Comparison of ENCODE assay signal across 9 cellular contexts in genomic region chr1:22712502-22713271, GRCh38. TPM values are rescaled to one million over a fixed set of nuclear protein-coding genes. Genes with fewer than 3 reads are reported as not detected.
DNase-seq lines count a peak whose midpoint lies in the region; ATAC-seq, FAIRE-seq and TF ChIP-seq lines count a peak whose summit lies in the region.
"Had no signal": no experiment of that assay in that cellular context is flagged by ENCODE, and none has a peak within 500 bp of the region (broad histone marks: within the 10 kb centered on the region; RNA-seq: fewer than 3 reads in every experiment).

No MANE protein-coding gene starts in this region.

- H4K20me1 ChIP-seq in IMR-90 (ENCODE audit: insufficient read depth, low read length): peaks cover 51% of the 10 kb centered on the region
- peaks cover 46% of the 10 kb centered on the region for H4K20me1 ChIP-seq in K562 (replicated peaks; ENCODE audit: control insufficient read depth, insufficient read depth, low read length)

- no peak for FAIRE-seq in K562 (lab: Jason Lieb, UNC)

- H3K4me1 ChIP-seq in IMR-90 (ENCODE audit: control insufficient read depth, insufficient read depth, low read length) (peaks cover 17% of the 10 kb centered on the region), K562 (replicated peaks in 1 of 2; ENCODE audit: control insufficient read depth in 2 of 2, insufficient read depth in 2 of 2, low read length in 2 of 2) (peaks cover 0 to 29% of the 10 kb centered on the region in 2 experiments; a peak in 4 of 5 replicates), aorta (ENCODE audit: control insufficient read depth in 1 of 2, insufficient read depth in 2 of 2, low read length in 2 of 2) (no peaks in the 10 kb centered on the region)

- H3K4me3 ChIP-seq in IMR-90 (ENCODE audit: insufficient read depth, low read depth, low read length): peak overlapping the region; percentile 70
- no peak overlapping the region for H3K4me3 ChIP-seq in K562
- H3K4me3 ChIP-seq in aorta (ENCODE audit: low read length in 2 of 2): no peak overlapping the region

- ATAC-seq in IMR-90 (ENCODE audit: low read depth): peak; percentile 37
- no peak for ATAC-seq in K562
- no peak for ATAC-seq in GM18502 (IDR thresholded peaks at IDR 0.05; ENCODE audit: poor library complexity, unreplicated experiment)
- no peak for ATAC-seq in aorta (ENCODE audit: low FRiP score)

- H3K4me3 Mint-ChIP-seq in osteocyte (ENCODE audit: unreplicated experiment): peak overlapping the region; percentile 76

- no peaks in the 10 kb centered on the region for H3K79me2 ChIP-seq in K562 (ENCODE audit: control insufficient read depth, insufficient read depth, low read length)

- H3K18ac ChIP-seq in IMR-90 (ENCODE audit: low read depth, low read length): no peak overlapping the region; the same call in 1 of the 2 replicates

- no peaks in the 10 kb centered on the region for H3K27me3 ChIP-seq in IMR-90 (ENCODE audit: control insufficient read depth, insufficient read depth, low read length)
- H3K27me3 ChIP-seq in K562 (ENCODE audit: control insufficient read depth in 2 of 2, insufficient read depth in 2 of 2, low read length in 2 of 2): peaks cover 36 to 64% of the 10 kb centered on the region in 2 experiments
- H3K27me3 ChIP-seq in aorta (ENCODE audit: control insufficient read depth in 1 of 2, insufficient read depth in 2 of 2, low read length in 1 of 2): no peaks in the 10 kb centered on the region

- no peak for TF ChIP-seq EP300 in K562 (IDR thresholded peaks at IDR 0.05; ENCODE audit: low read length)

- H3K4me2 ChIP-seq in IMR-90 (ENCODE audit: low read depth, low read length) (peak overlapping the region; percentile 94), K562 (ENCODE audit: insufficient read depth, low read length) (no peak overlapping the region)

- peak overlapping the region; percentile 56 for H2AFZ ChIP-seq in IMR-90 (replicated peaks; ENCODE audit: low read length, poor library complexity)
- no peak overlapping the region for H2AFZ ChIP-seq in K562 (ENCODE audit: low read depth, low read length)

- no peaks in the 10 kb centered on the region for H3K9me3 Mint-ChIP-seq in osteocyte (ENCODE audit: unreplicated experiment)

- H3K79me1 ChIP-seq in IMR-90 (ENCODE audit: low read depth in 1 of 2, low read length in 2 of 2): peaks cover 25 to 58% of the 10 kb centered on the region in 2 experiments; a peak in 3 of 4 replicates

- dilution Hi-C loops in IMR-90 (cut with HindIII; ENCODE audit: low sequenced_read_pairs, unreplicated experiment): no loop called here

- H3K4me1 Mint-ChIP-seq in osteocyte (ENCODE audit: unreplicated experiment): peaks cover 26% of the 10 kb centered on the region

- no peak for TF ChIP-seq RAD21 in IMR-90 (IDR thresholded peaks at IDR 0.05; ENCODE audit: low read length)
- no peak for TF ChIP-seq RAD21 in K562 (CRISPR knock-in tag; conservative IDR thresholded peaks at IDR 0.05 in 1 of 2, IDR thresholded peaks at IDR 0.05 in 1 of 2)

- H3K27ac Mint-ChIP-seq in osteocyte (ENCODE audit: unreplicated experiment): peak overlapping the region; percentile 56

- TF ChIP-seq POLR2A in IMR-90 (IDR thresholded peaks at IDR 0.05; ENCODE audit: low read depth, low read length): peak; percentile 45; the same call in 1 of the 2 replicates
- no peak for TF ChIP-seq POLR2A in K562 (conservative IDR thresholded peaks at IDR 0.05)

- H2AK5ac ChIP-seq in IMR-90 (ENCODE audit: low read depth, low read length): peak overlapping the region; percentile 90

- H3K23ac ChIP-seq in IMR-90 (ENCODE audit: low read depth, low read length): peak overlapping the region; percentile 75; the same call in 1 of the 2 replicates

- H3K9me3 ChIP-seq in IMR-90 (ENCODE audit: control insufficient read depth, insufficient read depth, low read length): no peaks in the 10 kb centered on the region
- H3K9me3 ChIP-seq in K562 (replicated peaks; ENCODE audit: control insufficient read depth, insufficient read depth, low read depth, low read length): no peaks in the 10 kb centered on the region
- H3K9me3 ChIP-seq in aorta (ENCODE audit: control insufficient read depth, low read length): no peaks in the 10 kb centered on the region

- BruUV-seq in IMR-90 (replicated peaks; lab: Mats Ljungman, UMichigan) (no TSS peak), K562 (replicated peaks; lab: Mats Ljungman, UMichigan) (no TSS peak)

- DNase-seq in GM10248 (ENCODE audit: extremely low spot score) (peak; percentile 85), IMR-90 (peak; percentile 79), K562 (ENCODE audit: extremely low read depth in 1 of 4, low spot score in 3 of 4) (no peak), osteocyte (ENCODE audit: extremely low spot score, unreplicated experiment) (no peak), aorta (no peak), NCI-H128 (lab: John Stamatoyannopoulos, UW; ENCODE audit: unreplicated experiment) (no peak), SW 1271 (lab: John Stamatoyannopoulos, UW) (no peak)
- DNase-seq: KBM-7 had no signal

- H3K27ac ChIP-seq in IMR-90 (ENCODE audit: insufficient read depth, low read length) (peak overlapping the region; percentile 68), K562 (ENCODE audit: extremely low read depth, low read depth, low read length) (no peak overlapping the region), aorta (ENCODE audit: low read depth in 1 of 2, low read length in 2 of 2) (no peak overlapping the region)

- peak overlapping the region; percentile 20; the same call in 1 of the 2 replicates for H4K5ac ChIP-seq in IMR-90 (ENCODE audit: low read depth, low read length)

- peak overlapping the region; percentile 26; the same call in 2 of the 3 replicates for H2BK15ac ChIP-seq in IMR-90 (ENCODE audit: low read depth, low read length)

- intact Hi-C loops in IMR-90 (cut with micrococcal nuclease): loop anchor here (2.0 kb wide), 1 partner anchor 22 kb away; no protein-coding TSS in a partner anchor
- intact Hi-C loops in K562 (cut with micrococcal nuclease): no loop called here
- intact Hi-C loops in aorta (cut with DNase I): no loop called here

- POLR2A ChIA-PET in GM10248 (lab: Yijun Ruan, JAX) (no interaction called here), IMR-90 (lab: Charles Lee; ENCODE audit: unreplicated experiment) (no interaction called here), K562 (lab: Yijun Ruan, JAX) (interaction anchor here (1.4 kb wide), 1 partner anchor 11 kb away, joined by 3 read pairs; no protein-coding TSS in a partner anchor)

- no peak overlapping the region; the same call in 1 of the 2 replicates for H3K56ac ChIP-seq in IMR-90 (ENCODE audit: extremely low read depth, insufficient read depth, low read length)

- H3K36me3 ChIP-seq in IMR-90 (ENCODE audit: control insufficient read depth, insufficient read depth, low read length) (peaks cover 1% of the 10 kb centered on the region; the same call in 1 of the 2 replicates), K562 (ENCODE audit: control insufficient read depth, insufficient read depth, low read length) (no peaks in the 10 kb centered on the region), aorta (ENCODE audit: control insufficient read depth in 1 of 2, insufficient read depth in 2 of 2, low read length in 1 of 2) (no peaks in the 10 kb centered on the region)

- TF ChIP-seq CTCF in GM10248 (IDR thresholded peaks at IDR 0.05; ENCODE audit: control extremely low read depth, extremely low read depth, low read depth, missing control alignments): no peak
- TF ChIP-seq CTCF in IMR-90 (conservative IDR thresholded peaks at IDR 0.05; ENCODE audit: low read depth, low read length): no peak; the same call in 1 of the 2 replicates
- no peak for TF ChIP-seq CTCF in K562 (IDR thresholded peaks at IDR 0.05 in 2 of 3, conservative IDR thresholded peaks at IDR 0.05 in 1 of 3; ENCODE audit: insufficient read depth in 2 of 3, low read depth in 1 of 3, low read length in 3 of 3)
- TF ChIP-seq CTCF in osteocyte (IDR thresholded peaks at IDR 0.05): peak; percentile 14

- in situ Hi-C loops in IMR-90 (cut with MboI; ENCODE audit: low sequenced_read_pairs): no loop called here
- in situ Hi-C loops in K562 (cut with MboI): no loop called here

- CTCF ChIA-PET in GM10248 (lab: Yijun Ruan, JAX) (interaction anchor here (2.0 kb wide), 1 partner anchor 8 kb away, joined by 8 read pairs; no protein-coding TSS in a partner anchor), IMR-90 (lab: Yijun Ruan, JAX) (interaction anchor here (1.2 to 1.6 kb wide), 4 partner anchors 8 to 149 kb away, joined by 4 to 6 read pairs (median 4); no protein-coding TSS in a partner anchor), K562 (lab: Yijun Ruan, JAX; ENCODE audit: low intra/inter-chr PET ratio) (no interaction called here)

- H3K9ac ChIP-seq in IMR-90 (ENCODE audit: low read depth, low read length) (peak overlapping the region; percentile 72), K562 (ENCODE audit: insufficient read depth in 1 of 2, low read depth in 2 of 2, low read length in 2 of 2) (no peak overlapping the region)

- peak overlapping the region; percentile 85 for H2BK120ac ChIP-seq in IMR-90 (ENCODE audit: low read depth, low read length)

- H4K91ac ChIP-seq in IMR-90 (ENCODE audit: insufficient read depth, low read depth, low read length): peak overlapping the region; percentile 58

- H3K36me3 Mint-ChIP-seq in osteocyte (ENCODE audit: unreplicated experiment): no peaks in the 10 kb centered on the region

- H3K9me1 ChIP-seq in IMR-90 (ENCODE audit: insufficient read depth, low read length) (peaks cover 18% of the 10 kb centered on the region; the same call in 1 of the 2 replicates), K562 (ENCODE audit: control insufficient read depth, insufficient read depth, low read length) (no peaks in the 10 kb centered on the region)

- H3K4ac ChIP-seq in IMR-90 (ENCODE audit: low read depth, low read length): peak overlapping the region; percentile 91

- peak overlapping the region; percentile 17 to 63; a peak in 3 of 4 replicates for H4K8ac ChIP-seq in IMR-90 (ENCODE audit: low read depth in 2 of 2, low read length in 2 of 2)

- H2BK20ac ChIP-seq in IMR-90 (ENCODE audit: low read depth, low read length): peak overlapping the region; percentile 52

- H2BK5ac ChIP-seq in IMR-90 (ENCODE audit: low read depth, low read length, poor library complexity, severe bottlenecking): peak overlapping the region; percentile 37

- 9% methylated on average over 9 of the region's 19 CpGs; no CpG with 5 or more reads in 1 of the 2 experiments for WGBS in IMR-90 (ENCODE audit: extremely low coverage in 2 of 2, insufficient read length in 1 of 2), 2 experiments
- WGBS in K562 (ENCODE audit: insufficient coverage, low coverage, missing lambda C conversion rate): 5% methylated on average over 19 of the region's 19 CpGs
- WGBS in aorta, 2 donors: 75 to 85% methylated on average over 19 of the region's 19 CpGs

- no peaks in the 10 kb centered on the region for H3K27me3 Mint-ChIP-seq in osteocyte (ENCODE audit: unreplicated experiment)

- peak overlapping the region; percentile 92 for H2AK9ac ChIP-seq in IMR-90 (replicated peaks; ENCODE audit: low read depth, low read length, poor library complexity)

- peak overlapping the region; percentile 37 for H3K14ac ChIP-seq in IMR-90 (replicated peaks; ENCODE audit: low read depth, low read length)

RNA-seq across cellular contexts. Expression of gene EPHB2, which starts 2.0 kb away (rescaled TPM):
- total RNA-seq in IMR-90 (2012; rRNA removed) (54.7 and 58.8 TPM in 2 replicates), K562 (2014; rRNA removed) (not detected in 2 replicates), K562 (2014; rRNA removed; fragmentation: Illumina TruSeq; extraction: Trizol) (not detected in 2 replicates), K562 (2015; rRNA removed; fragmentation: Illumina TruSeq; extraction: Trizol) (not detected in 2 replicates), K562 (2021) (not detected in 2 replicates), osteocyte (32.5 and 33.6 TPM in 2 replicates), aorta (10 to 100 TPM in 1 of 2 donors, 1 to 10 TPM in 1; 5.5 to 16.6 TPM)
- polyA plus RNA-seq in IMR-90 (2012; rRNA removed) (52.3 and 53.6 TPM in 2 replicates), K562 (2011; rRNA removed) (0.05 TPM in 1 of 2 replicates, not detected in the other), K562 (2014; fragmentation: Illumina TruSeq; extraction: Trizol) (not detected in 2 replicates), K562 (2014; fragmentation: Nextera tagmentation; extraction: Ambion mirVana) (not detected), K562 (2014; rRNA removed) (not detected in 2 replicates), aorta (under 1 TPM; 0.87 to 0.88 TPM)
- 25.1 and 54.3 TPM in 2 replicates for polyA plus RNA-seq in IMR-90 (2012; cell fraction: cytosol; rRNA removed)
- 18.5 and 36.7 TPM in 2 replicates for polyA plus RNA-seq in IMR-90 (2012; cell fraction: nucleus; rRNA removed; ENCODE audit: low replicate concordance)
- total RNA-seq in K562 (2011; cell fraction: chromatin; rRNA removed; ENCODE audit: low replicate concordance): 0.23 TPM in 1 of 2 replicates, not detected in the other
- total RNA-seq in K562 (2011; cell fraction: nucleolus; rRNA removed): not detected in 2 replicates
- total RNA-seq in K562 (2011; cell fraction: nucleoplasm; rRNA removed): not detected in 2 replicates
- 0.03 TPM in 1 of 2 replicates, not detected in the other for polyA plus RNA-seq in K562 (2011; cell fraction: cytosol; rRNA removed)
- not detected in 2 replicates for polyA plus RNA-seq in K562 (2011; cell fraction: nucleus; rRNA removed)
- 0.03 and 0.18 TPM in 2 replicates for polyA plus RNA-seq in K562 (2012)
- not detected in 2 replicates for polyA minus RNA-seq in K562 (2011; rRNA and poly(A)+ RNA removed)
- not detected in 2 replicates for polyA minus RNA-seq in K562 (2011; cell fraction: cytosol; rRNA and poly(A)+ RNA removed)
- not detected in 2 replicates for polyA minus RNA-seq in K562 (2011; cell fraction: nucleus; rRNA and poly(A)+ RNA removed)

RNA-seq across cellular contexts. Expression of gene C1QB, which starts 59.7 kb away (rescaled TPM):
- total RNA-seq in IMR-90 (2012; rRNA removed): not detected in 2 replicates
- not detected in 2 replicates for polyA plus RNA-seq in IMR-90 (2012; rRNA removed)
- not detected in 2 replicates for polyA plus RNA-seq in IMR-90 (2012; cell fraction: cytosol; rRNA removed)
- not detected in 2 replicates for polyA plus RNA-seq in IMR-90 (2012; cell fraction: nucleus; rRNA removed; ENCODE audit: low replicate concordance)
- total RNA-seq in K562 (2011; cell fraction: chromatin; rRNA removed; ENCODE audit: low replicate concordance): not detected in 2 replicates
- total RNA-seq in K562 (2011; cell fraction: nucleolus; rRNA removed): not detected in 2 replicates
- total RNA-seq in K562 (2011; cell fraction: nucleoplasm; rRNA removed): not detected in 2 replicates
- not detected in 2 replicates for total RNA-seq in K562 (2014; rRNA removed)
- total RNA-seq in K562 (2014; rRNA removed; fragmentation: Illumina TruSeq; extraction: Trizol): not detected in 2 replicates
- not detected in 2 replicates for total RNA-seq in K562 (2015; rRNA removed; fragmentation: Illumina TruSeq; extraction: Trizol)
- total RNA-seq in K562 (2021): 0.51 and 0.55 TPM in 2 replicates
- not detected in 2 replicates for polyA plus RNA-seq in K562 (2011; rRNA removed)
- polyA plus RNA-seq in K562 (2011; cell fraction: cytosol; rRNA removed): not detected in 2 replicates
- polyA plus RNA-seq in K562 (2011; cell fraction: nucleus; rRNA removed): not detected in 2 replicates
- not detected in 2 replicates for polyA plus RNA-seq in K562 (2012)
- not detected in 2 replicates for polyA plus RNA-seq in K562 (2014; fragmentation: Illumina TruSeq; extraction: Trizol)
- polyA plus RNA-seq in K562 (2014; fragmentation: Nextera tagmentation; extraction: Ambion mirVana): not detected
- not detected in 2 replicates for polyA plus RNA-seq in K562 (2014; rRNA removed)
- not detected in 2 replicates for polyA minus RNA-seq in K562 (2011; rRNA and poly(A)+ RNA removed)
- not detected in 2 replicates for polyA minus RNA-seq in K562 (2011; cell fraction: cytosol; rRNA and poly(A)+ RNA removed)
- polyA minus RNA-seq in K562 (2011; cell fraction: nucleus; rRNA and poly(A)+ RNA removed): not detected in 2 replicates
- total RNA-seq in osteocyte: not detected in 2 replicates
- 100 to 1,000 TPM; 225 to 310 TPM for total RNA-seq in aorta
- polyA plus RNA-seq in aorta: 100 to 1,000 TPM in 1 of 2 donors, 10 to 100 TPM in 1; 84.7 to 425 TPM

Comparison
In these comparisons a context has a peak if more than half of its experiments do, and no peak if none do; other contexts are left out.
1. DNase-seq: peak in GM10248 (single experiment) and IMR-90 (single experiment); none in K562 (0 of 4), osteocyte (single experiment), aorta (0 of 2), NCI-H128 (single experiment) and SW 1271 (0 of 2).
2. RNA of gene EPHB2, which starts 2.0 kb away (total RNA-seq): 54.7 to 58.8 TPM in IMR-90, 32.5 to 33.6 TPM in osteocyte and 5.5 to 16.6 TPM in aorta; 0.23 TPM in K562; every median in the first group is over 4 times any median in the second.
3. RNA of gene C1QB, which starts 59.7 kb away (total RNA-seq): 225 to 310 TPM in aorta; not detected in IMR-90, 0.51 to 0.55 TPM in K562 and not detected in osteocyte; every median in the first group is over 100 times any median in the second.